ENCODE assay signal across 27 cellular contexts in the genomic region with DNA sequence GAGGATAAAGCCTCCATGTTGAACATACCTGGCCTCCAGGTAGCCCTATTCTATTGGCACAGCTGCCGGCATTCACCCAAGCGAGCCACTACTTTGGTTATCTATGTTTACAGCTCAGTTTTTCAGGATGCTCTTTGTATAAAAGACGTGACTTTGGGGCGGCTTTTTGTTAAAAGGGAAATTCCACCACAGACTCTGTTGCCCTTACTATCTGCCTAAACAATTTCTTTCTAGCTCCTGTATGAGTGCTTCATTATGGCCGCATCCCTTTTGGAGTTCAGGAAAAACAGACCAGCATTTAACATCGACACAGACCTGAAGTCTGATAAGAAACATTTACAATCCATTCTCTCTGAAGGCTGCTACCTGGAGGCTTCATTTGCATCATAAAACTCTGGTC. TPM values are rescaled to one million over a fixed set of nuclear protein-coding genes. Genes with fewer than 3 reads are reported as not detected.
"Had no signal": no experiment of that assay in that cellular context is flagged by ENCODE, and none has a peak within 500 bp of the region (broad histone marks: within the 10 kb centered on the region; RNA-seq: fewer than 3 reads in every experiment).

No MANE protein-coding gene starts in this region.

- H3K9me3 Mint-ChIP-seq: activated T-cell treated with anti-CD3 and anti-CD28 coated beads, Interleukin-2, amount 50 U/mL, for 24 hours; activated T-helper 17 cell treated with anti-CD3 and anti-CD28 coated beads, Interleukin-2, amount 50 U/mL, for 72 hours had no signal

- DNase-seq: activated CD8-positive, alpha-beta memory T cell treated with anti-CD3 and anti-CD28 coated beads for 24 hours; activated CD8-positive, alpha-beta memory T cell treated with anti-CD3 and anti-CD28 coated beads, Interleukin-2, amount 50 U/mL, for 4 hours; activated T-cell treated with anti-CD3 and anti-CD28 coated beads, Interleukin-2, amount 50 U/mL, for 24 hours; aorta; brain microvascular endothelial cell; caudate nucleus; effector CD4-positive, alpha-beta T cell; gastrocnemius medialis; hypothalamus; islet precursor cell; lower lobe of right lung; naive thymus-derived CD4-positive, alpha-beta T cell; occipital lobe; sigmoid colon; stimulated activated CD4-positive, alpha-beta T cell treated with anti-CD3 and anti-CD28 coated beads, Interleukin-2, amount 100 ng/mL, for 48 hours; stimulated activated CD8-positive, alpha-beta memory T cell treated with anti-CD3 and anti-CD28 coated beads, Interleukin-4, amount 100 ng/mL, for 48 hours; stimulated activated naive B cell treated with anti-CD40 and anti-IgM and Interleukin-4, amounts not matched to agents 10 μg/mL and 1 μg/mL and 100 μg/mL, for 72 hours; T-helper 9 cell; transverse colon; uterus had no signal

- H3K36me3 ChIP-seq: brain microvascular endothelial cell, gastrocnemius medialis, lower lobe of right lung, sigmoid colon, transverse colon, uterus had no signal

- H3K4me3 ChIP-seq: gastrocnemius medialis, lower lobe of right lung, sigmoid colon, transverse colon, uterus had no signal

- H3K27ac ChIP-seq: brain microvascular endothelial cell, sigmoid colon, transverse colon, uterus had no signal

- H3K9me3 ChIP-seq: gastrocnemius medialis, lower lobe of right lung, sigmoid colon, transverse colon, uterus had no signal

- ATAC-seq: activated naive CD4-positive, alpha-beta T cell treated with anti-CD3 and anti-CD28 coated beads, Interleukin-2, amount 50 U/mL, for 72 hours; activated T-helper 17 cell treated with anti-CD3 and anti-CD28 coated beads, Interleukin-2, amount 50 U/mL, for 72 hours; gastrocnemius medialis; naive thymus-derived CD4-positive, alpha-beta T cell; stimulated activated naive B cell treated with anti-CD40 and anti-IgM and Interleukin-4, amounts not matched to agents 10 μg/mL and 1 μg/mL and 100 μg/mL, for 72 hours had no signal

- H3K36me3 Mint-ChIP-seq: activated naive CD4-positive, alpha-beta T cell treated with anti-CD3 and anti-CD28 coated beads, Interleukin-2, amount 50 U/mL, for 72 hours; stimulated activated naive B cell treated with anti-CD40 and anti-IgM and Interleukin-4, amounts not matched to agents 10 μg/mL and 1 μg/mL and 100 μg/mL, for 72 hours had no signal

- H3K4me3 Mint-ChIP-seq: activated T-cell treated with anti-CD3 and anti-CD28 coated beads, Interleukin-2, amount 50 U/mL, for 24 hours; activated T-helper 17 cell treated with anti-CD3 and anti-CD28 coated beads, Interleukin-2, amount 50 U/mL, for 72 hours; dendritic cell treated with granulocyte-macrophage colony-stimulating factor and Interleukin-4, amounts not matched to agents 40 ng/mL and 50 ng/mL, for 4 days; naive thymus-derived CD4-positive, alpha-beta T cell; neural crest cell; stimulated activated naive B cell treated with anti-CD40 and anti-IgM and Interleukin-4, amounts not matched to agents 10 μg/mL and 1 μg/mL and 100 μg/mL, for 72 hours had no signal

- H3K4me1 ChIP-seq: sigmoid colon, uterus had no signal

- H3K27me3 ChIP-seq: brain microvascular endothelial cell, gastrocnemius medialis, transverse colon, uterus had no signal

- H3K27ac Mint-ChIP-seq: activated naive CD4-positive, alpha-beta T cell treated with anti-CD3 and anti-CD28 coated beads, Interleukin-2, amount 50 U/mL, for 72 hours; activated T-cell treated with anti-CD3 and anti-CD28 coated beads, Interleukin-2, amount 50 U/mL, for 24 hours; activated T-helper 17 cell treated with anti-CD3 and anti-CD28 coated beads, Interleukin-2, amount 50 U/mL, for 72 hours; dendritic cell treated with granulocyte-macrophage colony-stimulating factor and Interleukin-4, amounts not matched to agents 40 ng/mL and 50 ng/mL, for 4 days; stimulated activated naive B cell treated with anti-CD40 and anti-IgM and Interleukin-4, amounts not matched to agents 10 μg/mL and 1 μg/mL and 100 μg/mL, for 72 hours had no signal

RNA-seq across cellular contexts. Expression of a gene that starts 9.1 kb away (rescaled TPM):
- total RNA-seq: activated naive CD4-positive, alpha-beta T cell treated with anti-CD3 and anti-CD28 coated beads, Interleukin-2, amount 50 U/mL, for 72 hours; activated T-helper 17 cell treated with anti-CD3 and anti-CD28 coated beads, Interleukin-2, amount 50 U/mL, for 72 hours; aorta; esophagus mucosa; gastrocnemius medialis; lower lobe of right lung; mesenteric fat pad; naive thymus-derived CD4-positive, alpha-beta T cell; neural crest cell; occipital lobe; sigmoid colon; temporal lobe; transverse colon; uterus had no signal
